In genomic region chr14:89667983-89668382, GRCh38 we compare ENCODE assay signal across 21 cellular contexts.
A peak's percentile ranks its signal among the peaks of the same experiment; 100 is the strongest.
DNase-seq lines count a peak whose midpoint lies in the region; ATAC-seq, FAIRE-seq and TF ChIP-seq lines count a peak whose summit lies in the region.
"Had no signal": no experiment of that assay in that cellular context is flagged by ENCODE, and none has a peak within 500 bp of the region (broad histone marks: within the 10 kb centered on the region; RNA-seq: fewer than 3 reads in every experiment).

No MANE protein-coding gene starts in this region.

- ATAC-seq in HG03432 (IDR thresholded peaks at IDR 0.05; ENCODE audit: unreplicated experiment) = no peak
- ATAC-seq: HCT116; Right ventricle myocardium inferior; stimulated activated effector memory CD8-positive, alpha-beta T cell treated with anti-CD3 and anti-CD28 coated beads, Interleukin-12 subunit alpha, Interleukin-12 subunit beta, amount 100 ng/mL, for 72 hours had no signal

- DNase-seq in EH (ENCODE audit: low read depth) = peak; percentile 25
- peak; percentile 32 for DNase-seq in HTR-8/SVneo (ENCODE audit: insufficient read length, low spot score)
- peak; percentile 11 for DNase-seq in astrocyte of the hippocampus (ENCODE audit: low read depth, low spot score)
- DNase-seq in kidney epithelial cell (ENCODE audit: low read depth) = peak; percentile 5
- no peak for DNase-seq in HK-2 (ENCODE audit: unreplicated experiment)
- DNase-seq in activated CD4-positive, CD25-positive, alpha-beta regulatory T cell treated with anti-CD3 and anti-CD28 coated beads, Interleukin-2, amount 50 U/mL, for 72 hours = no peak
- no peak for DNase-seq in stimulated activated CD4-positive, alpha-beta T cell treated with anti-CD3 and anti-CD28 coated beads, Interleukin-12 subunit alpha, Interleukin-12 subunit beta, amount 100 ng/mL, for 4 hours
- DNase-seq: activated CD4-positive, alpha-beta T cell treated with anti-CD3 and anti-CD28 coated beads for 4 hours; activated naive CD8-positive, alpha-beta T cell treated with anti-CD3 and anti-CD28 coated beads, Interleukin-2, amount 10 ng/mL, durations not matched to agents 7 days and 5 days; C1 segment of cervical spinal cord; colonic mucosa; head of caudate nucleus; left ventricle myocardium inferior; NCI-H187; NCI-H748 treated with DMSO at 0.1 percent for 48 hours; T-helper 1 cell had no signal

- no peak overlapping the region for H3K4me3 ChIP-seq in kidney epithelial cell (ENCODE audit: low read depth, low read length)
- H3K4me3 ChIP-seq: colonic mucosa, left ventricle myocardium inferior, thoracic aorta had no signal

- no peak for TF ChIP-seq CTCF in kidney epithelial cell (IDR thresholded peaks at IDR 0.05; ENCODE audit: insufficient read depth, low read length, poor library complexity, severe bottlenecking)

- FAIRE-seq in HTR-8/SVneo (lab: Jason Lieb, UNC) = no peak

- no peaks in the 10 kb centered on the region for H3K27me3 ChIP-seq in kidney epithelial cell (ENCODE audit: control insufficient read depth, insufficient read depth, low read length)
- H3K27me3 ChIP-seq: colonic mucosa had no signal

- H3K36me3 ChIP-seq in kidney epithelial cell (ENCODE audit: control insufficient read depth, insufficient read depth, low read length) = no peaks in the 10 kb centered on the region
- H3K36me3 ChIP-seq: colonic mucosa, left ventricle myocardium inferior, thoracic aorta had no signal

Comparison
In these comparisons a context has a peak if more than half of its experiments do, and no peak if none do; other contexts are left out.
1. DNase-seq: peak in EH (single experiment), HTR-8/SVneo (single experiment), astrocyte of the hippocampus (single experiment) and kidney epithelial cell (single experiment); none in HK-2 (single experiment), activated CD4-positive, CD25-positive, alpha-beta regulatory T cell treated with anti-CD3 and anti-CD28 coated beads, Interleukin-2, amount 50 U/mL, for 72 hours (single experiment) and stimulated activated CD4-positive, alpha-beta T cell treated with anti-CD3 and anti-CD28 coated beads, Interleukin-12 subunit alpha, Interleukin-12 subunit beta, amount 100 ng/mL, for 4 hours (single experiment).